In the genomic region with DNA sequence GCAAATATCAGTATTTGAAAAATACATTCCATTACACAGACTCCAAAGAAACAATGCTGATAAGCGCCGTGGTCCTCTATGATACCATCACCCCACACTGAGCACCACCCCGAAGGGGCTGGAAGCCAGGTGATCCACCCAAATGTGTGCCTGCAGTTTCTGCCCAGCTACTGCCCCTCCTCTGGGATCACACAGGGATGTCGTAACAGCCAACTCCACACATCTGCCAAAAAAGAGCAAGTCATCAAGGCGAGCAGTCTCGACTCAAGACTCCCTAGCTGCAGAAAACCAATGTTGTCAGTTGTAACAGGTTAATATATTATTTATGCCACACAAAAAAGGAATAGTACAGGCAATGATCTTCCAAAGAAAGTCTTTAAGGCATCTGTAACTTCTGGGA, we compare ENCODE assay signal across 1 cellular context.
TF ChIP-seq lines count a peak whose summit lies in the region.

No MANE protein-coding gene starts in this region.

TF ChIP-seq in HepG2, 621 proteins besides CTCF, POLR2A, EP300 and RAD21:
- TF ChIP-seq FOXO1 (CRISPR knock-in tag; IDR thresholded peaks at IDR 0.05): no peak
- TF ChIP-seq CEBPB (IDR thresholded peaks at IDR 0.05; ENCODE audit: borderline replicate concordance, low read depth, low read length): 0 out of 2 replicates have a peak, but pooled peaks have one; percentile 2
